ENCODE assay signal across 11 cellular contexts in the genomic region with DNA sequence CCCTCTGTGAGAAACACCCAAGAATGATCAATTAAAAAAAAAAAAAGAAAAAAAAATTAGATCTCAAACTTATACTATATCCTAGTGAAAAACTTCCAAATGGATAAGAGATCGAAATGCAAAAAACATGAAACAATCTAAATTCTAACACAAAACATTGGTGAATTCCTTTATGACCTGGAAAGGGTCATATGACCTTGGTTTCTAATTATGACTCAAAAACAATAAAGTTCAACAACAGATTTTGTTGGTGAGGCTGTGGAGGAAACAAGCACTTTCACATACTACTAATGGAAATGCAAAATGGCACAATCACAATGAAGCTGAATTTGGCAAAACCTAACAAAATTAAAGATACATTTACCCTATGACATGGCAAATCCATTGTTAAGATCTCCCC.
"Had no signal": no experiment of that assay in that cellular context is flagged by ENCODE, and none has a peak within 500 bp of the region (broad histone marks: within the 10 kb centered on the region; RNA-seq: fewer than 3 reads in every experiment).

No MANE protein-coding gene starts in this region.

- H3K36me3 ChIP-seq: HAP-1 had no signal

- H3K9ac ChIP-seq: GM23248 had no signal

- DNase-seq: GM23248, GOT3, H7, H9, HCEC 1CT, HFFc6 had no signal

- H2AFZ ChIP-seq: GM23248, GM23338 had no signal

- H3K4me2 ChIP-seq: GM23338 had no signal

- H3K4me1 ChIP-seq: HAP-1 had no signal

- H3K9me3 ChIP-seq: HAP-1 had no signal

- H3K4me3 ChIP-seq: GM23248, GM23338, HAP-1 had no signal

- FAIRE-seq: H1, H54 had no signal

- ATAC-seq: GM23338, HCT116 had no signal

- H3K27ac ChIP-seq: GM23248 had no signal
